10 cellular contexts compared by ENCODE assay signal in the genomic region with DNA sequence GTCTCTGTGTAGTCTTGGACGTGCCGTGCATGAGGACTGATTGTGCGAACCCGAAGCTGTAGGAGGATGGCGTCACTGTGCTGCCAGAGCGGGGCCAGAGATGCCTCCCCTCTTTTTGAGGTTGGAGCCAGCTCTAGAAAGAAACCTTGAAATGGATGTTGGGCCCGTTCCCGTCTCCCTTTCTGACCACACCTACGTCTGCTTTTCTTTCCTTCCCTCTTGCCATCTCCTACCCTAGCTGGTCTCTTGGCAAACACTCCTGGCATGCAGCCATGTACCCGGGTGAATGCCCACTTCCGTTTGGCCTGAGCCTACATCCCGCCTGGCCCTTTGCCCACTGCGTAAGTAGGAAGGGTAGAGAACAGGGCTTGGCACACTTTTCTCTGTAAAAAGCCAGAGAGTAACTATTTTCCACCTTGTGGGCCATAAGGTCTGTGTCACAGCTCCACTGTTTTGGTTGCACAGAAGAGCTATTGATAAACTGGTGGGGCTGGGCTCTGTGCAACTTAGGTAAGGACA. TPM values are rescaled to one million over a fixed set of nuclear protein-coding genes. Genes with fewer than 3 reads are reported as not detected.
DNase-seq lines count a peak whose midpoint lies in the region; ATAC-seq and TF ChIP-seq lines count a peak whose summit lies in the region.
"Had no signal": no experiment of that assay in that cellular context is flagged by ENCODE, and none has a peak within 500 bp of the region (broad histone marks: within the 10 kb centered on the region; RNA-seq: fewer than 3 reads in every experiment).

No MANE protein-coding gene starts in this region.

- ATAC-seq in HG03354 (IDR thresholded peaks at IDR 0.05; ENCODE audit: poor library complexity, severe bottlenecking, unreplicated experiment) (no peak), HG02870 (IDR thresholded peaks at IDR 0.05; ENCODE audit: unreplicated experiment) (no peak)
- ATAC-seq in activated CD4-positive, alpha-beta T cell treated with anti-CD3 and anti-CD28 coated beads for 36 hours = no peak

- peak overlapping the region; percentile 29 for H3K27ac Mint-ChIP-seq in progenitor cell of endocrine pancreas
- no peak overlapping the region for H3K27ac Mint-ChIP-seq in activated CD4-positive, alpha-beta T cell treated with anti-CD3 and anti-CD28 coated beads for 36 hours
- H3K27ac Mint-ChIP-seq: activated B cell treated with CpG ODN at 0.5 μM for 24 hours had no signal

- peaks cover 11% of the 10 kb centered on the region for H3K36me3 Mint-ChIP-seq in progenitor cell of endocrine pancreas (ENCODE audit: insufficient read depth)
- H3K36me3 Mint-ChIP-seq in activated CD4-positive, alpha-beta T cell treated with anti-CD3 and anti-CD28 coated beads for 36 hours (ENCODE audit: low read depth) = no peaks in the 10 kb centered on the region

- no peaks in the 10 kb centered on the region for H3K9me3 Mint-ChIP-seq in progenitor cell of endocrine pancreas (ENCODE audit: low read depth)
- no peaks in the 10 kb centered on the region for H3K9me3 Mint-ChIP-seq in activated CD4-positive, alpha-beta T cell treated with anti-CD3 and anti-CD28 coated beads for 36 hours (ENCODE audit: low read depth)
- H3K9me3 Mint-ChIP-seq: activated B cell treated with CpG ODN at 0.5 μM for 24 hours had no signal

- DNase-seq in DMS153 (lab: John Stamatoyannopoulos, UW) (peak; percentile 45), SHP77 (lab: John Stamatoyannopoulos, UW) (peak; percentile 56 to 78), head of caudate nucleus (peak; percentile 53 to 92 (median 76)), progenitor cell of endocrine pancreas (ENCODE audit: low spot score, unreplicated experiment) (no peak), GM13977 (ENCODE audit: low spot score) (no peak)
- DNase-seq in activated CD4-positive, alpha-beta T cell treated with anti-CD3 and anti-CD28 coated beads for 36 hours = no peak
- DNase-seq: activated B cell treated with CpG ODN at 0.5 μM for 24 hours, Karpas-422 had no signal

- H3K27me3 Mint-ChIP-seq in progenitor cell of endocrine pancreas = no peaks in the 10 kb centered on the region
- peaks cover 8% of the 10 kb centered on the region for H3K27me3 Mint-ChIP-seq in activated CD4-positive, alpha-beta T cell treated with anti-CD3 and anti-CD28 coated beads for 36 hours

- TF ChIP-seq CTCF in progenitor cell of endocrine pancreas (IDR thresholded peaks at IDR 0.05; ENCODE audit: unreplicated experiment) = no peak
- no peak for TF ChIP-seq CTCF in GM13977 (IDR thresholded peaks at IDR 0.05; ENCODE audit: extremely low read depth, insufficient read depth, missing control alignments)

- peaks cover 22% of the 10 kb centered on the region for H3K4me1 Mint-ChIP-seq in progenitor cell of endocrine pancreas (ENCODE audit: low read depth)
- no peaks in the 10 kb centered on the region for H3K4me1 Mint-ChIP-seq in activated CD4-positive, alpha-beta T cell treated with anti-CD3 and anti-CD28 coated beads for 36 hours

- H3K4me3 Mint-ChIP-seq in progenitor cell of endocrine pancreas (ENCODE audit: low read depth) = no peak overlapping the region
- no peak overlapping the region for H3K4me3 Mint-ChIP-seq in activated CD4-positive, alpha-beta T cell treated with anti-CD3 and anti-CD28 coated beads for 36 hours
- H3K4me3 Mint-ChIP-seq: activated B cell treated with CpG ODN at 0.5 μM for 24 hours had no signal

- CTCF ChIA-PET in activated CD4-positive, alpha-beta T cell treated with anti-CD3 and anti-CD28 coated beads for 36 hours (lab: Charles Lee) = interaction anchor here (0.7 kb wide), 1 partner anchor 10 kb away, joined by 5 read pairs; no protein-coding TSS in a partner anchor

- in situ Hi-C loops in GM13977 (cut with MboI; ENCODE audit: low pct_unique_long_range_greater_than_20kb, low sequenced_read_pairs, unreplicated experiment) = no loop called here

- POLR2A ChIA-PET in activated CD4-positive, alpha-beta T cell treated with anti-CD3 and anti-CD28 coated beads for 36 hours (lab: Charles Lee) = no interaction called here

- intact Hi-C loops in head of caudate nucleus (cut with DNase I) = no loop called here
- intact Hi-C loops in activated CD4-positive, alpha-beta T cell treated with anti-CD3 and anti-CD28 coated beads for 36 hours (cut with DNase I, micrococcal nuclease) = no loop called here

RNA-seq across cellular contexts. Expression of a gene that starts 37.4 kb away (rescaled TPM):
- 45.7 and 49.0 TPM in 2 replicates for total RNA-seq in progenitor cell of endocrine pancreas
- total RNA-seq in activated CD4-positive, alpha-beta T cell treated with anti-CD3 and anti-CD28 coated beads for 36 hours = under 1 TPM; 0.21 to 0.32 TPM

Comparison
In these comparisons a context has a peak if more than half of its experiments do, and no peak if none do; other contexts are left out.
1. DNase-seq: peak in DMS153 (single experiment), SHP77 (2 of 2) and head of caudate nucleus (42 of 42); none in progenitor cell of endocrine pancreas (single experiment), GM13977 (single experiment) and activated CD4-positive, alpha-beta T cell treated with anti-CD3 and anti-CD28 coated beads for 36 hours (single experiment).
2. RNA of a gene that starts 37.4 kb away (total RNA-seq): 45.7 to 49.0 TPM in progenitor cell of endocrine pancreas; 0.21 to 0.32 TPM in activated CD4-positive, alpha-beta T cell treated with anti-CD3 and anti-CD28 coated beads for 36 hours; every median in the first group is over 10 times any median in the second.